In genomic region chr10:75071164-75071489, GRCh38 we compare ENCODE assay signal across 15 cellular contexts. TPM values are rescaled to one million over a fixed set of nuclear protein-coding genes. Genes with fewer than 3 reads are reported as not detected.
A peak's percentile ranks its signal among the peaks of the same experiment; 100 is the strongest.
DNase-seq lines count a peak whose midpoint lies in the region; ATAC-seq and TF ChIP-seq lines count a peak whose summit lies in the region.
"Had no signal": no experiment of that assay in that cellular context is flagged by ENCODE, and none has a peak within 500 bp of the region (broad histone marks: within the 10 kb centered on the region; RNA-seq: fewer than 3 reads in every experiment).

No MANE protein-coding gene starts in this region.

- TF ChIP-seq CTCF in parathyroid adenoma (IDR thresholded peaks at IDR 0.05): no peak

- no peaks in the 10 kb centered on the region for H3K36me3 ChIP-seq in parathyroid adenoma (ENCODE audit: control insufficient read depth, insufficient read depth, low read length)
- H3K36me3 ChIP-seq: adrenal gland had no signal

- H3K9ac ChIP-seq in parathyroid adenoma: no peak overlapping the region

- H2AFZ ChIP-seq in parathyroid adenoma: no peak overlapping the region

- H3K27me3 ChIP-seq in parathyroid adenoma (ENCODE audit: control insufficient read depth, insufficient read depth, low read length): no peaks in the 10 kb centered on the region
- H3K27me3 ChIP-seq: adrenal gland had no signal

- no peak for ATAC-seq in GM18907 (IDR thresholded peaks at IDR 0.05; ENCODE audit: unreplicated experiment)
- ATAC-seq: naive thymus-derived CD4-positive, alpha-beta T cell had no signal

- no peak overlapping the region for H3K27ac ChIP-seq in parathyroid adenoma
- H3K27ac ChIP-seq: adrenal gland had no signal

- no peaks in the 10 kb centered on the region for H3K79me2 ChIP-seq in parathyroid adenoma

- H3K4me3 ChIP-seq in parathyroid adenoma (ENCODE audit: low read depth, low read length): no peak overlapping the region
- H3K4me3 ChIP-seq: adrenal gland had no signal

- peaks cover 10% of the 10 kb centered on the region for H3K4me1 ChIP-seq in parathyroid adenoma
- H3K4me1 ChIP-seq: adrenal gland had no signal

- DNase-seq in HK-2 (ENCODE audit: unreplicated experiment): peak; percentile 13
- DNase-seq in NCI-H748 (lab: John Stamatoyannopoulos, UW; ENCODE audit: unreplicated experiment): peak; percentile 73
- DNase-seq in dermis microvascular lymphatic vessel endothelial cell (ENCODE audit: low read depth in 2 of 2): peak; percentile 12 to 70
- DNase-seq in stimulated activated CD8-positive, alpha-beta memory T cell treated with anti-CD3 and anti-CD28 coated beads, Interleukin-4, amount 100 ng/mL, for 48 hours: no peak
- no peak for DNase-seq in erythroblast (lab: John Stamatoyannopoulos, UW)
- no peak for DNase-seq in NK-92 treated with Interleukin-12 subunit alpha and Interleukin-12 subunit beta, amount 100 ng/mL, for 24 hours (lab: John Stamatoyannopoulos, UW)
- DNase-seq: activated CD4-positive, alpha-beta T cell treated with anti-CD3 and anti-CD28 coated beads for 1 hour; activated T-cell treated with anti-CD3 and anti-CD28 coated beads, Interleukin-2, amount 50 U/mL, for 24 hours; adrenal gland; effector CD4-positive, alpha-beta T cell; GDM1; islet precursor cell; naive thymus-derived CD4-positive, alpha-beta T cell had no signal

- TF ChIP-seq POLR2A in erythroblast (IDR thresholded peaks at IDR 0.05; ENCODE audit: low read length): no peak

- peak overlapping the region; percentile 4 for H3K4me2 ChIP-seq in parathyroid adenoma (ENCODE audit: low read length)

- H3K9me3 ChIP-seq in parathyroid adenoma (ENCODE audit: control insufficient read depth, low read length): no peaks in the 10 kb centered on the region
- H3K9me3 ChIP-seq: adrenal gland had no signal

RNA-seq across cellular contexts. Expression of gene SAMD8, which starts 40.3 kb away (rescaled TPM):
- total RNA-seq in dermis microvascular lymphatic vessel endothelial cell: 21.2 and 22.5 TPM in 2 replicates

Comparison
In these comparisons a context has a peak if more than half of its experiments do, and no peak if none do; other contexts are left out.
1. DNase-seq: peak in HK-2 (single experiment), NCI-H748 (single experiment) and dermis microvascular lymphatic vessel endothelial cell (2 of 2); none in stimulated activated CD8-positive, alpha-beta memory T cell treated with anti-CD3 and anti-CD28 coated beads, Interleukin-4, amount 100 ng/mL, for 48 hours (single experiment), erythroblast (0 of 2) and NK-92 treated with Interleukin-12 subunit alpha and Interleukin-12 subunit beta, amount 100 ng/mL, for 24 hours (single experiment).